In the genomic region with DNA sequence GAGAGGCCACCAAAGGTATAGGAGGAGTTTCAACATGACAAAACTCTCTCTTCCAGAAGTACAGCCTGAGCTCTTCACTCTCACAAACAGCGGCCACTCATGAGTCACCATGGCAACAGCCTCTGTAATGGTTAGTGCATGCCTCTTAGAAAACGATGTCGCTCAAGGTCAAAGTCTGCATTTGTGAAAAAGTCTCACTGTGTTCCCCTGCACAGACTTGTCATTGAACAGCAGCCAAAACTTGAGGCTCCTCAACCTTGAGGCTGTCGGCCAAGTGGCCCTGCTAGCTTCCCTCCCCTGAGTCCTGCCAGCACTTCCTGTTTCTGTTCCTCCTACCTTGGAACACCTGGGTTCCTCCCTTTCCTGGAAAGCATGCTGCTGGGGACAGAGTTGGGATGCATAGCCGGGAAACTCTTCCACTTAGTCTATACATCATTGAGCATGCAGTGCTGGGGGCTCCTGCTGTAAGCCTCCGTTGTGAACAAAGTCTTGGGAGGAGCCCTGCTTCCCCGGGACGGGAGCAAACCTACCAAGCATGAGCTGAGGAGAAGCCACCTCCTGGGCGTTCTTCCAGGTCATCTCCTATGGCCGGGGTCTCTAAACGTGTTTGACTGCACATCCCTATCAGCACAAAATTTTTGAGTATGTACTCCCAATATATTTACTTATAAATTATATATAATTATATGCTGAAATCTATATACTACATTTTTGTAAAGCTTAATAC, we compare ENCODE assay signal across 8 cellular contexts.
DNase-seq lines count a peak whose midpoint lies in the region.

No MANE protein-coding gene starts in this region.

- DNase-seq in stimulated activated CD4-positive, alpha-beta T cell treated with anti-CD3 and anti-CD28 coated beads, Interleukin-1b, Interleukin-23, amount 100 ng/mL, for 48 hours, result peak; percentile 10
- DNase-seq in stimulated activated CD4-positive, alpha-beta T cell treated with anti-CD3 and anti-CD28 coated beads, Interleukin-2, amount 100 ng/mL, for 24 hours, result no peak
- DNase-seq in RPMI7951 (ENCODE audit: low read depth), result peak; percentile 29
- DNase-seq in iPS-NIHi11 (ENCODE audit: low spot score), result peak; percentile 43
- DNase-seq in putamen (ENCODE audit: low spot score), result no peak
- no peak for DNase-seq in NCI-H82 (lab: John Stamatoyannopoulos, UW)
- no peak for DNase-seq in stimulated activated CD4-positive, alpha-beta T cell treated with anti-CD3 and anti-CD28 coated beads, Interleukin-2, amount 100 ng/mL, for 48 hours
- no peak for DNase-seq in D341Med (ENCODE audit: low spot score)

Comparison
In these comparisons a context has a peak if more than half of its experiments do, and no peak if none do; other contexts are left out.
1. DNase-seq: peak in stimulated activated CD4-positive, alpha-beta T cell treated with anti-CD3 and anti-CD28 coated beads, Interleukin-1b, Interleukin-23, amount 100 ng/mL, for 48 hours (single experiment), RPMI7951 (single experiment) and iPS-NIHi11 (single experiment); none in stimulated activated CD4-positive, alpha-beta T cell treated with anti-CD3 and anti-CD28 coated beads, Interleukin-2, amount 100 ng/mL, for 24 hours (0 of 2), putamen (single experiment), NCI-H82 (single experiment), stimulated activated CD4-positive, alpha-beta T cell treated with anti-CD3 and anti-CD28 coated beads, Interleukin-2, amount 100 ng/mL, for 48 hours (0 of 2) and D341Med (single experiment).